In genomic region chr3:52872245-52872644, GRCh38 we compare ENCODE assay signal across 24 cellular contexts. TPM values are rescaled to one million over a fixed set of nuclear protein-coding genes. Genes with fewer than 3 reads are reported as not detected.
A peak's percentile ranks its signal among the peaks of the same experiment; 100 is the strongest.
DNase-seq lines count a peak whose midpoint lies in the region; ATAC-seq and TF ChIP-seq lines count a peak whose summit lies in the region.
"Had no signal": no experiment of that assay in that cellular context is flagged by ENCODE, and none has a peak within 500 bp of the region (broad histone marks: within the 10 kb centered on the region; RNA-seq: fewer than 3 reads in every experiment).

No MANE protein-coding gene starts in this region.

- no peaks in the 10 kb centered on the region for H3K36me3 Mint-ChIP-seq in Caco-2 (ENCODE audit: insufficient read depth, unreplicated experiment)
- H3K36me3 Mint-ChIP-seq in stimulated activated memory B cell treated with anti-CD40 and anti-IgM and Interleukin-4, amounts not matched to agents 10 μg/mL and 1 μg/mL and 100 μg/mL, for 72 hours: peaks cover 24% of the 10 kb centered on the region

- peaks cover 20% of the 10 kb centered on the region for H3K4me1 Mint-ChIP-seq in Caco-2 (ENCODE audit: low read depth, unreplicated experiment)
- H3K4me1 Mint-ChIP-seq in stimulated activated memory B cell treated with anti-CD40 and anti-IgM and Interleukin-4, amounts not matched to agents 10 μg/mL and 1 μg/mL and 100 μg/mL, for 72 hours: peaks cover 32% of the 10 kb centered on the region

- H3K27me3 ChIP-seq in A673 (replicated peaks; ENCODE audit: insufficient read depth, low read depth, low read length, poor library complexity) (no peaks in the 10 kb centered on the region), Caco-2 (replicated peaks; ENCODE audit: control insufficient read depth, insufficient read depth, low read length) (no peaks in the 10 kb centered on the region)
- H3K27me3 ChIP-seq: ovary, right atrium auricular region had no signal

- H3K27ac ChIP-seq in A673 (ENCODE audit: low read depth, low read length, poor library complexity, severe bottlenecking): peak overlapping the region; percentile 42
- H3K27ac ChIP-seq: ovary, right atrium auricular region, thoracic aorta had no signal

- TF ChIP-seq CTCF in A673 (conservative IDR thresholded peaks at IDR 0.05; ENCODE audit: low read depth, low read length): no peak
- no peak for TF ChIP-seq CTCF in Caco-2 (IDR thresholded peaks at IDR 0.05; ENCODE audit: insufficient read depth in 1 of 2, low read depth in 1 of 2, low read length in 1 of 2, severe bottlenecking in 1 of 2, unreplicated experiment in 1 of 2)

- intact Hi-C loops in A673 (cut with micrococcal nuclease; ENCODE audit: unreplicated experiment) (no loop called here), Caco-2 (cut with micrococcal nuclease; ENCODE audit: unreplicated experiment) (no loop called here)

- H3K9me3 Mint-ChIP-seq in Caco-2 (ENCODE audit: unreplicated experiment): no peaks in the 10 kb centered on the region
- no peaks in the 10 kb centered on the region for H3K9me3 Mint-ChIP-seq in stimulated activated memory B cell treated with anti-CD40 and anti-IgM and Interleukin-4, amounts not matched to agents 10 μg/mL and 1 μg/mL and 100 μg/mL, for 72 hours
- H3K9me3 Mint-ChIP-seq: CD8-positive, alpha-beta T cell; GM23338; T-helper 2 cell treated with Interferon-gamma antibody and Interleukin-4, amounts not matched to agents 5 μg/mL and 100 μg/mL, for 36 hours had no signal

- ATAC-seq in stimulated activated memory B cell treated with anti-CD40 and anti-IgM and Interleukin-4, amounts not matched to agents 10 μg/mL and 1 μg/mL and 100 μg/mL, for 72 hours: no peak
- no peak for ATAC-seq in GM21390 (IDR thresholded peaks at IDR 0.05; ENCODE audit: unreplicated experiment)
- ATAC-seq: CD8-positive, alpha-beta T cell; GM23338; left cardiac atrium had no signal

- H3K36me3 ChIP-seq in A673 (ENCODE audit: insufficient read depth, low read length, poor library complexity, severe bottlenecking): no peaks in the 10 kb centered on the region
- no peaks in the 10 kb centered on the region for H3K36me3 ChIP-seq in Caco-2 (ENCODE audit: control insufficient read depth, insufficient read depth, low read length)
- H3K36me3 ChIP-seq: ovary, right atrium auricular region had no signal

- POLR2A ChIA-PET in A673 (lab: Charles Lee; ENCODE audit: low non-redundant PET): no interaction called here
- POLR2A ChIA-PET in Caco-2 (lab: Charles Lee): no interaction called here

- H3K4me1 ChIP-seq in A673 (ENCODE audit: insufficient read depth, low read length, poor library complexity, severe bottlenecking) (no peaks in the 10 kb centered on the region), Caco-2 (peaks cover 12% of the 10 kb centered on the region)
- H3K4me1 ChIP-seq: right atrium auricular region had no signal

- H3K9me3 ChIP-seq in A673 (ENCODE audit: low read depth, low read length, poor library complexity, severe bottlenecking) (no peaks in the 10 kb centered on the region), Caco-2 (no peaks in the 10 kb centered on the region)
- H3K9me3 ChIP-seq: ovary, right atrium auricular region, SK-N-SH, thoracic aorta had no signal

- no peak overlapping the region for H3K4me3 Mint-ChIP-seq in Caco-2 (ENCODE audit: unreplicated experiment)
- no peak overlapping the region for H3K4me3 Mint-ChIP-seq in stimulated activated memory B cell treated with anti-CD40 and anti-IgM and Interleukin-4, amounts not matched to agents 10 μg/mL and 1 μg/mL and 100 μg/mL, for 72 hours
- H3K4me3 Mint-ChIP-seq: CD8-positive, alpha-beta T cell; GM23338; T-helper 2 cell treated with Interferon-gamma antibody and Interleukin-4, amounts not matched to agents 5 μg/mL and 100 μg/mL, for 36 hours had no signal

- no peaks in the 10 kb centered on the region for H3K27me3 Mint-ChIP-seq in Caco-2 (ENCODE audit: insufficient read depth, unreplicated experiment)
- H3K27me3 Mint-ChIP-seq in stimulated activated memory B cell treated with anti-CD40 and anti-IgM and Interleukin-4, amounts not matched to agents 10 μg/mL and 1 μg/mL and 100 μg/mL, for 72 hours: no peaks in the 10 kb centered on the region

- DNase-seq in A673 (ENCODE audit: low spot score) (peak; percentile 7), Caco-2 (peak in 1 of 2 experiments; percentile 49), OCI-M1 (lab: John Stamatoyannopoulos, UW) (peak; percentile 55), fibroblast of peridontal ligament (ENCODE audit: extremely low read depth) (peak; percentile 54), AG20443 (ENCODE audit: low spot score) (no peak)
- DNase-seq: activated effector memory CD4-positive, alpha-beta T cell treated with Interleukin-2 at 50 U/mL for 16 hours; CD8-positive, alpha-beta T cell; cerebellar nuclear complex; GDM1; left cardiac atrium; mammary epithelial cell; NCI-H1048; NCI-H187 treated with DMSO at 0.1 percent for 48 hours; NCI-H69; ovary; SK-N-SH; stimulated activated CD4-positive, alpha-beta T cell treated with anti-CD3 and anti-CD28 coated beads, Interleukin-4, amount 100 ng/mL, for 1 hour; stimulated activated naive CD4-positive, alpha-beta T cell had no signal

- BruUV-seq in A673 (replicated peaks; lab: Mats Ljungman, UMichigan) (no TSS peak), Caco-2 (replicated peaks; lab: Mats Ljungman, UMichigan) (no TSS peak)

- CTCF ChIA-PET in A673 (lab: Charles Lee) (no interaction called here), Caco-2 (lab: Charles Lee) (no interaction called here)

- H3K27ac Mint-ChIP-seq in Caco-2 (ENCODE audit: unreplicated experiment): peak overlapping the region; percentile 78
- H3K27ac Mint-ChIP-seq in stimulated activated memory B cell treated with anti-CD40 and anti-IgM and Interleukin-4, amounts not matched to agents 10 μg/mL and 1 μg/mL and 100 μg/mL, for 72 hours: no peak overlapping the region
- H3K27ac Mint-ChIP-seq: T-helper 2 cell treated with Interferon-gamma antibody and Interleukin-4, amounts not matched to agents 5 μg/mL and 100 μg/mL, for 36 hours had no signal

- H3K4me3 ChIP-seq in A673 (ENCODE audit: low read depth, low read length, poor library complexity, severe bottlenecking): no peak overlapping the region
- H3K4me3 ChIP-seq in Caco-2 (ENCODE audit: low read depth, low read length): no peak overlapping the region
- H3K4me3 ChIP-seq: GM23338, ovary, right atrium auricular region, thoracic aorta had no signal

RNA-seq across cellular contexts. Expression of gene STIMATE, which starts 25.1 kb away (rescaled TPM):
- total RNA-seq in A673 (2021) (11.0 and 11.3 TPM in 2 replicates), Caco-2 (2022) (13.5 and 13.9 TPM in 2 replicates)

RNA-seq across cellular contexts. Expression of gene MUSTN1, which starts 37.4 kb away (rescaled TPM):
- total RNA-seq in A673 (2021) (1.5 TPM in 1 of 2 replicates, not detected in the other), Caco-2 (2022) (1.8 TPM in 1 of 2 replicates, not detected in the other)
- total RNA-seq: mammary epithelial cell had no signal

RNA-seq across cellular contexts. Expression of gene ITIH4, which starts 41.8 kb away (rescaled TPM):
- total RNA-seq in A673 (2021): 1.7 and 3.4 TPM in 2 replicates
- total RNA-seq in Caco-2 (2022): 3.7 and 4.1 TPM in 2 replicates
